13 cellular contexts compared by ENCODE assay signal in the genomic region with DNA sequence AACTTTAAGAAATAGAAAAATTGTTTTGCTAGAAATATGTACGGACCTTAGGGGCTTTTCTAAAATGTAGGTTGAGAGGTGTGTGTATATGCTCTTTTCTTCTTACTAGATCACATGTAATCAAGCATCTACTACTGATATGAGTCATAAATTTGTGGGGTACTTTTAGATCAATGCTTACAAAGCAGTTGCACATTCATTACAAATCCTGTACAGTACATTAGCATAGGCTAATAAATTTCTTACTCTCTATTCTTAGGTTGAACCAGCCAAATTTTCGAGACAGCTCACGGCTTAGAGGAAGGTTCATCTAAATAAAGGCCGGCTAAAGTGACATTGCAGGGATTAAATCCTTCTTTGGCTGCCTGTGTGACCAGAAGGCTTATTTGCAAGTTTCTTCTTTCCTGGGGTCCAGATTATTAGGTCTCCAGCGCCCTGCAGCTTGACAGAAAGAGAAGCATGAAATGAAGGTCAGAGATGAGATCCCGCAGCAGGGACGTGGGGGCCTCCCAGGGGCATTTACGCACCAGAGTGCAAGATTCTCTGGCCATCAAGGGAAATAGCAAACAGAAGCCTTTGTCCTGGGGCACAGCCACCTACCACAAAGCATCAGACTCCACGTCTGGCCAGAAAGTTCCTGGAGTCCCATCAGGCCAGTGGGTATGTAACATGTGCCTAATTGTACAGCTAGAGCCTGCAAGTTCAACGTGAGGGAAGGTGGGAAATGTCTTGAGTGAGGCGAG. TPM values are rescaled to one million over a fixed set of nuclear protein-coding genes. Genes with fewer than 3 reads are reported as not detected.
DNase-seq lines count a peak whose midpoint lies in the region; ATAC-seq and TF ChIP-seq lines count a peak whose summit lies in the region.
"Had no signal": no experiment of that assay in that cellular context is flagged by ENCODE, and none has a peak within 500 bp of the region (broad histone marks: within the 10 kb centered on the region; RNA-seq: fewer than 3 reads in every experiment).

No MANE protein-coding gene starts in this region.

- H3K4me2 ChIP-seq in GM23248 (ENCODE audit: unreplicated experiment) = no peak overlapping the region

- H3F3A ChIP-seq in GM23248 (ENCODE audit: insufficient read depth) = no peaks in the 10 kb centered on the region

- DNase-seq in COLO829 (ENCODE audit: low spot score) (peak; percentile 3), GM23248 (no peak), BE2C (no peak), amygdala (lab: John Stamatoyannopoulos, UW) (no peak)
- DNase-seq in activated naive CD4-positive, alpha-beta T cell treated with Interleukin-2 at 50 U/mL for 16 hours = no peak
- DNase-seq: activated naive CD4-positive, alpha-beta T cell; mammary epithelial cell; NCI-H1694 treated with DMSO at 0.1 percent for 48 hours; uterus had no signal

- ATAC-seq in GM19023 (IDR thresholded peaks at IDR 0.05; ENCODE audit: unreplicated experiment) = peak; percentile 51
- peak; percentile 58 for ATAC-seq in HG02588 (IDR thresholded peaks at IDR 0.05; ENCODE audit: unreplicated experiment)
- ATAC-seq in HG03378 (IDR thresholded peaks at IDR 0.05; ENCODE audit: unreplicated experiment) = peak; percentile 88

- no peaks in the 10 kb centered on the region for H3K36me3 ChIP-seq in GM23248 (ENCODE audit: low read depth)
- H3K36me3 ChIP-seq in BE2C = no peaks in the 10 kb centered on the region
- H3K36me3 ChIP-seq: uterus had no signal

- H2AFZ ChIP-seq in GM23248 = no peak overlapping the region

- H3K4me3 ChIP-seq in GM23248 (no peak overlapping the region), BE2C (ENCODE audit: low read depth, low read length) (no peak overlapping the region)
- H3K4me3 ChIP-seq: coronary artery, uterus had no signal

- H3K9me3 ChIP-seq in GM23248 (ENCODE audit: low read depth) (no peaks in the 10 kb centered on the region), BE2C (no peaks in the 10 kb centered on the region)
- H3K9me3 ChIP-seq: uterus had no signal

- in situ Hi-C loops in GM23248 (cut with MboI) = no loop called here

- H3K4me1 ChIP-seq in GM23248 (ENCODE audit: insufficient read depth) (no peaks in the 10 kb centered on the region), BE2C (no peaks in the 10 kb centered on the region)
- H3K4me1 ChIP-seq: uterus had no signal

- H3K9ac ChIP-seq in GM23248 = no peak overlapping the region

- WGBS in GM23248 (ENCODE audit: low coverage in 1 of 2, low lambda C conversion rate in 2 of 2, missing lambda C conversion rate in 2 of 2), 2 experiments = 69 to 70% methylated on average over 11 of the region's 11 CpGs

- no peaks in the 10 kb centered on the region for H3K27me3 ChIP-seq in GM23248 (replicated peaks; ENCODE audit: insufficient read depth)
- H3K27me3 ChIP-seq in BE2C = 0 out of 2 replicates have a peak, but pooled peaks cover 7% of the 10 kb centered on the region
- H3K27me3 ChIP-seq: uterus had no signal

- no peak overlapping the region for H3K27ac ChIP-seq in GM23248
- H3K27ac ChIP-seq: coronary artery, uterus had no signal

- H4K20me1 ChIP-seq in GM23248 (ENCODE audit: insufficient read depth) = no peaks in the 10 kb centered on the region

- no peaks in the 10 kb centered on the region for H3K9me2 ChIP-seq in GM23248 (ENCODE audit: insufficient read depth)

- TF ChIP-seq CTCF in BE2C (IDR thresholded peaks at IDR 0.05; ENCODE audit: low read depth, low read length) = no peak

- H3K79me2 ChIP-seq in GM23248 (ENCODE audit: insufficient read depth) = no peaks in the 10 kb centered on the region

RNA-seq across cellular contexts. Expression of a gene that starts 53.0 kb away (rescaled TPM):
- total RNA-seq in GM23248 (2014; rRNA removed; shearing (Covaris generic)) = 0.63 and 4.9 TPM in 2 replicates
- polyA plus RNA-seq in GM23248 (2016; fragmentation: Nextera tagmentation; extraction: Ambion mirVana) = 1.2 and 1.8 TPM in 2 replicates
- polyA plus RNA-seq in BE2C (2012; ENCODE audit: insufficient read depth, insufficient read length, low read depth) = 0.25 TPM
